ENCODE assay signal across 1 cellular context in genomic region chr21:41877901-41878830, GRCh38.
TF ChIP-seq lines count a peak whose summit lies in the region.

No MANE protein-coding gene starts in this region.

TF ChIP-seq in HepG2, 621 proteins besides CTCF, POLR2A, EP300 and RAD21 (continued from another document and continues in another):
- TF ChIP-seq GRHL1 (CRISPR knock-in tag; conservative IDR thresholded peaks at IDR 0.05) (no peak), ZNF720 (CRISPR knock-in tag; IDR thresholded peaks at IDR 0.05) (no peak), ZNF142 (CRISPR knock-in tag; IDR thresholded peaks at IDR 0.05) (0 out of 2 replicates have a peak, but pooled peaks have one; percentile 35), ZNF256 (CRISPR knock-in tag; conservative IDR thresholded peaks at IDR 0.05) (no peak), CAMTA2 (CRISPR knock-in tag; IDR thresholded peaks at IDR 0.05; ENCODE audit: borderline replicate concordance) (no peak), JUN (CRISPR knock-in tag; IDR thresholded peaks at IDR 0.05) (no peak), TOPORS (CRISPR knock-in tag; IDR thresholded peaks at IDR 0.05) (no peak), NCOA1 (CRISPR knock-in tag; IDR thresholded peaks at IDR 0.05) (no peak), MTF2 (CRISPR knock-in tag; IDR thresholded peaks at IDR 0.05; ENCODE audit: borderline replicate concordance) (no peak), EHMT2 (IDR thresholded peaks at IDR 0.05; ENCODE audit: borderline replicate concordance, low read depth, low read length) (no peak), ZNF138 (CRISPR knock-in tag; IDR thresholded peaks at IDR 0.05; ENCODE audit: low read depth) (no peak), SOX5 (CRISPR knock-in tag; IDR thresholded peaks at IDR 0.05; ENCODE audit: borderline replicate concordance) (no peak), NFE2L1 (CRISPR knock-in tag; IDR thresholded peaks at IDR 0.05; ENCODE audit: borderline replicate concordance) (no peak), HOXA3 (CRISPR knock-in tag; IDR thresholded peaks at IDR 0.05) (no peak), ZBTB14 (CRISPR knock-in tag; IDR thresholded peaks at IDR 0.05) (no peak), ELK4 (CRISPR knock-in tag; IDR thresholded peaks at IDR 0.05; ENCODE audit: borderline replicate concordance) (no peak), ZBTB38 (CRISPR knock-in tag; IDR thresholded peaks at IDR 0.05) (no peak), ZC3H13 (CRISPR knock-in tag; IDR thresholded peaks at IDR 0.05) (no peak), ZEB1 (IDR thresholded peaks at IDR 0.05; ENCODE audit: insufficient replicate concordance, low read depth) (peak; percentile 48), AGO2 (optimal IDR thresholded peaks at IDR 0.05; ENCODE audit: low read depth, low read length) (peak; percentile 39), ZNF224 (CRISPR knock-in tag; IDR thresholded peaks at IDR 0.05) (no peak), GATAD2A (CRISPR knock-in tag; IDR thresholded peaks at IDR 0.05) (no peak), ZNF431 (CRISPR knock-in tag; IDR thresholded peaks at IDR 0.05; ENCODE audit: borderline replicate concordance, low read depth) (no peak), KLF13 (CRISPR knock-in tag; IDR thresholded peaks at IDR 0.05) (no peak), SAFB2 (CRISPR knock-in tag; IDR thresholded peaks at IDR 0.05; ENCODE audit: borderline replicate concordance, low read depth) (no peak), ZNF24 (IDR thresholded peaks at IDR 0.05) (no peak), ZNF879 (CRISPR knock-in tag; IDR thresholded peaks at IDR 0.05) (no peak), ZNF709 (CRISPR knock-in tag; IDR thresholded peaks at IDR 0.05) (no peak), ATRX (CRISPR knock-in tag; IDR thresholded peaks at IDR 0.05; ENCODE audit: borderline replicate concordance) (no peak), ZNF687 (CRISPR knock-in tag; IDR thresholded peaks at IDR 0.05) (peak; percentile 68), LCORL (IDR thresholded peaks at IDR 0.05) (no peak), LCORL (CRISPR knock-in tag; IDR thresholded peaks at IDR 0.05) (no peak)
- TF ChIP-seq, protein P1, sequence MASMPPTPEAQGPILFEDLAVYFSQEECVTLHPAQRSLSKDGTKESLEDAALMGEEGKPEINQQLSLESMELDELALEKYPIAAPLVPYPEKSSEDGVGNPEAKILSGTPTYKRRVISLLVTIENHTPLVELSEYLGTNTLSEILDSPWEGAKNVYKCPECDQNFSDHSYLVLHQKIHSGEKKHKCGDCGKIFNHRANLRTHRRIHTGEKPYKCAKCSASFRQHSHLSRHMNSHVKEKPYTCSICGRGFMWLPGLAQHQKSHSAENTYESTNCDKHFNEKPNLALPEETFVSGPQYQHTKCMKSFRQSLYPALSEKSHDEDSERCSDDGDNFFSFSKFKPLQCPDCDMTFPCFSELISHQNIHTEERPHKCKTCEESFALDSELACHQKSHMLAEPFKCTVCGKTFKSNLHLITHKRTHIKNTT (CRISPR knock-in tag; IDR thresholded peaks at IDR 0.05), result no peak
- TF ChIP-seq, protein P2, sequence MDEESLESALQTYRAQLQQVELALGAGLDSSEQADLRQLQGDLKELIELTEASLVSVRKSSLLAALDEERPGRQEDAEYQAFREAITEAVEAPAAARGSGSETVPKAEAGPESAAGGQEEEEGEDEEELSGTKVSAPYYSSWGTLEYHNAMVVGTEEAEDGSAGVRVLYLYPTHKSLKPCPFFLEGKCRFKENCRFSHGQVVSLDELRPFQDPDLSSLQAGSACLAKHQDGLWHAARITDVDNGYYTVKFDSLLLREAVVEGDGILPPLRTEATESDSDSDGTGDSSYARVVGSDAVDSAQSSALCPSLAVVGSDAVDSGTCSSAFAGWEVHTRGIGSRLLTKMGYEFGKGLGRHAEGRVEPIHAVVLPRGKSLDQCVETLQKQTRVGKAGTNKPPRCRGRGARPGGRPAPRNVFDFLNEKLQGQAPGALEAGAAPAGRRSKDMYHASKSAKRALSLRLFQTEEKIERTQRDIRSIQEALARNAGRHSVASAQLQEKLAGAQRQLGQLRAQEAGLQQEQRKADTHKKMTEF (CRISPR knock-in tag; IDR thresholded peaks at IDR 0.05), result peak; percentile 35; the same call in 1 of the 2 replicates
- TF ChIP-seq, protein P3, sequence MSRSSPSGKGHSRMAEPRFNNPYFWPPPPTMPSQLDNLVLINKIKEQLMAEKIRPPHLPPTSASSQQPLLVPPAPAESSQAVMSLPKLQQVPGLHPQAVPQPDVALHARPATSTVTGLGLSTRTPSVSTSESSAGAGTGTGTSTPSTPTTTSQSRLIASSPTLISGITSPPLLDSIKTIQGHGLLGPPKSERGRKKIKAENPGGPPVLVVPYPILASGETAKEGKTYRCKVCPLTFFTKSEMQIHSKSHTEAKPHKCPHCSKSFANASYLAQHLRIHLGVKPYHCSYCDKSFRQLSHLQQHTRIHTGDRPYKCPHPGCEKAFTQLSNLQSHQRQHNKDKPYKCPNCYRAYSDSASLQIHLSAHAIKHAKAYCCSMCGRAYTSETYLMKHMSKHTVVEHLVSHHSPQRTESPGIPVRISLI (CRISPR knock-in tag; IDR thresholded peaks at IDR 0.05; ENCODE audit: borderline replicate concordance), result no peak
- TF ChIP-seq, protein P4, sequence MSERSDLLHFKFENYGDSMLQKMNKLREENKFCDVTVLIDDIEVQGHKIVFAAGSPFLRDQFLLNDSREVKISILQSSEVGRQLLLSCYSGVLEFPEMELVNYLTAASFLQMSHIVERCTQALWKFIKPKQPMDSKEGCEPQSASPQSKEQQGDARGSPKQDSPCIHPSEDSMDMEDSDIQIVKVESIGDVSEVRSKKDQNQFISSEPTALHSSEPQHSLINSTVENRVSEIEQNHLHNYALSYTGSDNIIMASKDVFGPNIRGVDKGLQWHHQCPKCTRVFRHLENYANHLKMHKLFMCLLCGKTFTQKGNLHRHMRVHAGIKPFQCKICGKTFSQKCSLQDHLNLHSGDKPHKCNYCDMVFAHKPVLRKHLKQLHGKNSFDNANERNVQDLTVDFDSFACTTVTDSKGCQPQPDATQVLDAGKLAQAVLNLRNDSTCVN (CRISPR knock-in tag; IDR thresholded peaks at IDR 0.05; ENCODE audit: borderline replicate concordance), result no peak
